ENCODE assay signal across 8 cellular contexts in genomic region chr12:8390001-8390797, GRCh38.
A peak's percentile ranks its signal among the peaks of the same experiment; 100 is the strongest.
DNase-seq lines count a peak whose midpoint lies in the region; TF ChIP-seq lines count a peak whose summit lies in the region.
"Not testable (repeated sequence)": the region's sequence is repeated elsewhere in the genome, so short reads cannot be mapped to it uniquely, and the experiment has no call there.

No MANE protein-coding gene starts in this region.

- H3K4me3 ChIP-seq in Karpas-422 (ENCODE audit: low read length), result peak overlapping the region; percentile 55
- peak overlapping the region; percentile 46 for H3K4me3 ChIP-seq in epithelial cell of proximal tubule (ENCODE audit: low read depth, low read length)
- H3K4me3 ChIP-seq in liver (ENCODE audit: low read depth in 1 of 3, low read length in 3 of 3), result peak overlapping the region in 1 of 3 donors; percentile 39
- peak overlapping the region; percentile 11 to 46 (median 35) for H3K4me3 ChIP-seq in skin epidermis
- H3K4me3 ChIP-seq in vagina, result peak overlapping the region; percentile 42 to 64

- WGBS in liver, result 1% methylated on average over 81 of the region's 81 CpGs

- H4K20me1 ChIP-seq in Karpas-422 (ENCODE audit: insufficient read depth, low read depth, low read length), result not testable (repeated sequence)

- not testable (repeated sequence) for H3K36me3 ChIP-seq in ES-I3 (ENCODE audit: insufficient read depth, low read length); Karpas-422 (ENCODE audit: insufficient read depth, low read length); liver (ENCODE audit: control insufficient read depth in 4 of 4, insufficient read depth in 3 of 4, low read depth in 1 of 4, low read length in 3 of 4); vagina

- not testable (repeated sequence) for H3K4me1 ChIP-seq in ES-I3 (ENCODE audit: insufficient read depth, low read length); liver (ENCODE audit: control insufficient read depth in 4 of 4, insufficient read depth in 4 of 4, low read length in 3 of 4); vagina
- H3K4me1 ChIP-seq in Karpas-422 (ENCODE audit: low read length), result peaks cover 13% of the 10 kb centered on the region

- H3K79me2 ChIP-seq in Karpas-422 (ENCODE audit: low read length), result peaks cover 21% of the 10 kb centered on the region

- intact Hi-C loops in vagina (cut with DNase I), result not testable (repeated sequence)

- H3K9ac ChIP-seq in ES-I3 (ENCODE audit: low read depth, low read length) (peak overlapping the region; percentile 45; the same call in 1 of the 2 replicates), Karpas-422 (ENCODE audit: low read length) (peak overlapping the region; percentile 70)
- H3K9ac ChIP-seq in liver (ENCODE audit: low read depth in 1 of 2, low read length in 2 of 2), result not testable (repeated sequence)

- H3K27ac ChIP-seq in Karpas-422 (ENCODE audit: low read length) (peak overlapping the region; percentile 65), skin epidermis (peak overlapping the region in 1 of 21 experiments; percentile 59)
- H3K27ac ChIP-seq in liver (ENCODE audit: low read depth in 1 of 2, low read length in 2 of 2); vagina: not testable (repeated sequence)

- peak overlapping the region; percentile 46 for H3K4me2 ChIP-seq in Karpas-422 (ENCODE audit: low read depth, low read length, poor library complexity, severe bottlenecking)

- not testable (repeated sequence) for TF ChIP-seq POLR2A in vagina (IDR thresholded peaks at IDR 0.05)

- TF ChIP-seq RAD21 in liver (IDR thresholded peaks at IDR 0.05), result peak; percentile 49 to 70

- DNase-seq in Karpas-422 (peak; percentile 55), SW480 (ENCODE audit: low spot score) (peak; percentile 16)
- DNase-seq in activated effector memory CD4-positive, alpha-beta T cell treated with Interleukin-2 at 50 U/mL for 16 hours, result peak; percentile 72
- DNase-seq in epithelial cell of proximal tubule (ENCODE audit: low read depth); vagina (ENCODE audit: extremely low spot score in 2 of 2): not testable (repeated sequence)

- H2AFZ ChIP-seq in Karpas-422 (ENCODE audit: low read length), result not testable (repeated sequence)

- H3K27me3 ChIP-seq in Karpas-422 (ENCODE audit: low read length); liver (ENCODE audit: control insufficient read depth in 4 of 4, insufficient read depth in 4 of 4, low read length in 3 of 4); vagina: not testable (repeated sequence)

- TF ChIP-seq CTCF in epithelial cell of proximal tubule (conservative IDR thresholded peaks at IDR 0.05; ENCODE audit: low read depth, low read length) (peak; percentile 61), liver (IDR thresholded peaks at IDR 0.05; ENCODE audit: low read depth, low read length, missing input control) (peak; percentile 57), vagina (IDR thresholded peaks at IDR 0.05) (peak; percentile 19 to 57 (median 46))

- not testable (repeated sequence) for H3K9me2 ChIP-seq in Karpas-422 (replicated peaks; ENCODE audit: insufficient read depth, low read length)

- H3K9me3 ChIP-seq in ES-I3 (ENCODE audit: control insufficient read depth, insufficient read depth, low read length); Karpas-422 (ENCODE audit: low read length); liver (ENCODE audit: control insufficient read depth in 4 of 4, low read length in 3 of 4); vagina: not testable (repeated sequence)
